Comparison of ENCODE assay signal across 18 cellular contexts in the genomic region with DNA sequence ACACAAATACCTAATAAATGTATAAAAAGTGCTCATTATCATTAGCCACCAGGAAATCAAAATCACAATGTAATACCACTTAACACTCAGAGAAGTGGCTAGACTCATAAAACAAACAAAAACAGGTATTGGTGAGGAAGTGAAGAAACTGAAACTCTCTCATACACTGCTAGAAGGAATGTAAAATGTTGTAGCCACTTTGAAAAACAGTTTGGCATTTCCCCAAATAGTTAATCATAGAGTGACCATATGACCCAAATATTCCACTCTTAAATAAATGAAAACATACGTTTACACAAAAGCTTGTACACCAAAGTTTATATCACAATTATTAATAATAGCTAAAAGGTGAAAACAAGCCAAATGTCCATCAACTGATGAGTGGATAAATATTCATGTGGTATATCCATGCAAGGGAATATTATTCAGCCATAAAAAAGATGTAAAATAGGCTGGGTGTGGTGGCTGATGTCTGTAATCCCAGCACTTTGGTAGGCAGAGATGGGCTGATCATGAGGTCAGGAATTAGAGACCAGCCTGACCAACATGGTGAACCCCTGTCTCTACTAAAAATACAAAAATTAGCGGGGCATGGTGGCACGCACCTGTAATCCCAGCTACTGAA.
DNase-seq lines count a peak whose midpoint lies in the region; ATAC-seq and TF ChIP-seq lines count a peak whose summit lies in the region.
"Had no signal": no experiment of that assay in that cellular context is flagged by ENCODE, and none has a peak within 500 bp of the region (broad histone marks: within the 10 kb centered on the region; RNA-seq: fewer than 3 reads in every experiment).

No MANE protein-coding gene starts in this region.

- H3K4me3 ChIP-seq in IMR-90 (ENCODE audit: insufficient read depth, low read depth, low read length) (no peak overlapping the region), epithelial cell of esophagus (ENCODE audit: low read length) (no peak overlapping the region)
- H3K4me3 ChIP-seq in CD8-positive, alpha-beta T cell (ENCODE audit: low read depth, low read length): no peak overlapping the region
- H3K4me3 ChIP-seq: BLaER1 had no signal

- no peak overlapping the region for H3K4me3 Mint-ChIP-seq in CD8-positive, alpha-beta T cell
- H3K4me3 Mint-ChIP-seq: CD4-positive, alpha-beta memory T cell; T-helper 17 cell had no signal

- H3K9ac ChIP-seq in IMR-90 (ENCODE audit: low read depth, low read length): no peak overlapping the region
- H3K9ac ChIP-seq: BLaER1 had no signal

- intact Hi-C loops in IMR-90 (cut with micrococcal nuclease): no loop called here
- intact Hi-C loops in CD8-positive, alpha-beta T cell (cut with DNase I, micrococcal nuclease): no loop called here

- H4K5ac ChIP-seq in IMR-90 (ENCODE audit: low read depth, low read length): no peak overlapping the region

- H3K9me3 Mint-ChIP-seq in CD8-positive, alpha-beta T cell: no peaks in the 10 kb centered on the region

- no peak overlapping the region for H2AK5ac ChIP-seq in IMR-90 (ENCODE audit: low read depth, low read length)

- no peak overlapping the region for H3K14ac ChIP-seq in IMR-90 (replicated peaks; ENCODE audit: low read depth, low read length)

- no peak overlapping the region for H3K27ac Mint-ChIP-seq in CD8-positive, alpha-beta T cell
- H3K27ac Mint-ChIP-seq: CD4-positive, alpha-beta memory T cell; T-helper 17 cell had no signal

- no peak overlapping the region for H2AK9ac ChIP-seq in IMR-90 (replicated peaks; ENCODE audit: low read depth, low read length, poor library complexity)

- no peak overlapping the region for H2BK120ac ChIP-seq in IMR-90 (ENCODE audit: low read depth, low read length)

- H3K27me3 ChIP-seq in IMR-90 (ENCODE audit: control insufficient read depth, insufficient read depth, low read length): no peaks in the 10 kb centered on the region
- H3K27me3 ChIP-seq in CD8-positive, alpha-beta T cell (ENCODE audit: insufficient read depth, low read length): no peaks in the 10 kb centered on the region
- H3K27me3 ChIP-seq: BLaER1 had no signal

- no peak overlapping the region for H2BK5ac ChIP-seq in IMR-90 (ENCODE audit: low read depth, low read length, poor library complexity, severe bottlenecking)

- no peaks in the 10 kb centered on the region for H3K27me3 Mint-ChIP-seq in CD8-positive, alpha-beta T cell (ENCODE audit: low read depth)
- H3K27me3 Mint-ChIP-seq: T-helper 17 cell had no signal

- CTCF ChIA-PET in IMR-90 (lab: Yijun Ruan, JAX): interaction anchor here (1.0 kb wide), 1 partner anchor 172 kb away, joined by 3 read pairs; no protein-coding TSS in a partner anchor
- CTCF ChIA-PET in CD8-positive, alpha-beta T cell (lab: Charles Lee): no interaction called here

- no peak overlapping the region for H4K8ac ChIP-seq in IMR-90 (ENCODE audit: low read depth in 2 of 2, low read length in 2 of 2)

- dilution Hi-C loops in IMR-90 (cut with HindIII; ENCODE audit: low sequenced_read_pairs, unreplicated experiment): no loop called here

- DNase-seq in DMS53 (lab: John Stamatoyannopoulos, UW) (peak; percentile 9), DMS53 treated with DMSO at 0.1 percent for 48 hours (lab: John Stamatoyannopoulos, UW; ENCODE audit: unreplicated experiment) (no peak), IMR-90 (peak; percentile 27), epithelial cell of esophagus (ENCODE audit: low read depth) (peak; percentile 71), 8988T (no peak), NCI-H82 treated with DMSO at 0.1 percent for 48 hours (lab: John Stamatoyannopoulos, UW; ENCODE audit: unreplicated experiment) (no peak), NCI-H2227 (lab: John Stamatoyannopoulos, UW; ENCODE audit: unreplicated experiment) (no peak)
- DNase-seq in CD8-positive, alpha-beta T cell: no peak
- DNase-seq: Calu3; CD4-positive, alpha-beta memory T cell; H7; NCI-H1105; NCI-H2081; NCI-H2171 treated with DMSO at 0.1 percent for 48 hours; NCI-H774; T-helper 17 cell had no signal

- WGBS in IMR-90 (ENCODE audit: extremely low coverage in 2 of 2, insufficient read length in 1 of 2), 2 experiments: no CpG with 5 or more reads among the region's 3 CpGs

- no peak for TF ChIP-seq CTCF in IMR-90 (conservative IDR thresholded peaks at IDR 0.05; ENCODE audit: low read depth, low read length)
- no peak for TF ChIP-seq CTCF in epithelial cell of esophagus (IDR thresholded peaks at IDR 0.05; ENCODE audit: insufficient read depth, low read depth, low read length, missing control alignments)
- no peak for TF ChIP-seq CTCF in CD8-positive, alpha-beta T cell (IDR thresholded peaks at IDR 0.05)

- H3K4me2 ChIP-seq in IMR-90 (ENCODE audit: low read depth, low read length): no peak overlapping the region
- H3K4me2 ChIP-seq: BLaER1 had no signal

- no peak overlapping the region for H2BK15ac ChIP-seq in IMR-90 (ENCODE audit: low read depth, low read length)

- no peak overlapping the region for H2BK20ac ChIP-seq in IMR-90 (ENCODE audit: low read depth, low read length)

- no TSS peak for BruUV-seq in IMR-90 (replicated peaks; lab: Mats Ljungman, UMichigan)

- POLR2A ChIA-PET in IMR-90 (lab: Charles Lee; ENCODE audit: unreplicated experiment): no interaction called here
- POLR2A ChIA-PET in CD8-positive, alpha-beta T cell (lab: Charles Lee): no interaction called here

- peaks cover 4% of the 10 kb centered on the region for H3K4me1 ChIP-seq in IMR-90 (ENCODE audit: control insufficient read depth, insufficient read depth, low read length)
- peaks cover 6% of the 10 kb centered on the region for H3K4me1 ChIP-seq in CD8-positive, alpha-beta T cell (ENCODE audit: insufficient read depth, low read length)
- H3K4me1 ChIP-seq: BLaER1 had no signal

- no peak overlapping the region for H3K27ac ChIP-seq in IMR-90 (ENCODE audit: insufficient read depth, low read length)
- no peak overlapping the region for H3K27ac ChIP-seq in CD8-positive, alpha-beta T cell (ENCODE audit: low read depth, low read length)
- H3K27ac ChIP-seq: 22Rv1, BLaER1 had no signal

- no peak for TF ChIP-seq POLR2A in IMR-90 (IDR thresholded peaks at IDR 0.05; ENCODE audit: low read depth, low read length)

- no peak overlapping the region for H3K4ac ChIP-seq in IMR-90 (ENCODE audit: low read depth, low read length)

- H3K36me3 ChIP-seq in IMR-90 (ENCODE audit: control insufficient read depth, insufficient read depth, low read length): no peaks in the 10 kb centered on the region
- no peaks in the 10 kb centered on the region for H3K36me3 ChIP-seq in CD8-positive, alpha-beta T cell (ENCODE audit: insufficient read depth, low read length)
- H3K36me3 ChIP-seq: BLaER1 had no signal

- no peaks in the 10 kb centered on the region for H4K20me1 ChIP-seq in IMR-90 (ENCODE audit: insufficient read depth, low read length)
- H4K20me1 ChIP-seq: BLaER1 had no signal

- H3K9me3 ChIP-seq in IMR-90 (ENCODE audit: control insufficient read depth, insufficient read depth, low read length): peaks cover 3% of the 10 kb centered on the region; the same call in 1 of the 2 replicates
- no peaks in the 10 kb centered on the region for H3K9me3 ChIP-seq in CD8-positive, alpha-beta T cell (ENCODE audit: low read length)

- TF ChIP-seq RAD21 in IMR-90 (IDR thresholded peaks at IDR 0.05; ENCODE audit: low read length): no peak

- H3K36me3 Mint-ChIP-seq in CD8-positive, alpha-beta T cell: no peaks in the 10 kb centered on the region
- H3K36me3 Mint-ChIP-seq: CD4-positive, alpha-beta memory T cell had no signal

- no peak overlapping the region for H3K56ac ChIP-seq in IMR-90 (ENCODE audit: extremely low read depth, insufficient read depth, low read length)

- no peak overlapping the region for H2AFZ ChIP-seq in IMR-90 (replicated peaks; ENCODE audit: low read length, poor library complexity)

- H3K18ac ChIP-seq in IMR-90 (ENCODE audit: low read depth, low read length): no peak overlapping the region

- no peak for ATAC-seq in IMR-90 (ENCODE audit: low read depth)
- ATAC-seq in CD8-positive, alpha-beta T cell: no peak
- ATAC-seq: T-helper 17 cell had no signal

- in situ Hi-C loops in IMR-90 (cut with MboI; ENCODE audit: low sequenced_read_pairs): no loop called here

- peaks cover 11% of the 10 kb centered on the region for H3K4me1 Mint-ChIP-seq in CD8-positive, alpha-beta T cell (ENCODE audit: low read depth)

- no peaks in the 10 kb centered on the region for H3K79me1 ChIP-seq in IMR-90 (ENCODE audit: low read depth in 1 of 2, low read length in 2 of 2)

- no peak overlapping the region for H3K23ac ChIP-seq in IMR-90 (ENCODE audit: low read depth, low read length)

- no peak overlapping the region for H4K91ac ChIP-seq in IMR-90 (ENCODE audit: insufficient read depth, low read depth, low read length)

- no peaks in the 10 kb centered on the region for H3K9me1 ChIP-seq in IMR-90 (ENCODE audit: insufficient read depth, low read length)

TF ChIP-seq in IMR-90, 13 proteins besides CTCF, POLR2A, EP300 and RAD21 (continues in another document):
- TF ChIP-seq RFX5 (IDR thresholded peaks at IDR 0.05; ENCODE audit: low read depth, low read length): no peak
- no peak for TF ChIP-seq CHD1 (IDR thresholded peaks at IDR 0.05; ENCODE audit: low read depth, low read length)
- no peak for TF ChIP-seq FOS (IDR thresholded peaks at IDR 0.05; ENCODE audit: low read depth, low read length)
- no peak for TF ChIP-seq BHLHE40 (IDR thresholded peaks at IDR 0.05; ENCODE audit: low read depth, low read length)
- TF ChIP-seq RCOR1 (IDR thresholded peaks at IDR 0.05; ENCODE audit: insufficient replicate concordance, low read length): no peak
- TF ChIP-seq, protein P1, sequence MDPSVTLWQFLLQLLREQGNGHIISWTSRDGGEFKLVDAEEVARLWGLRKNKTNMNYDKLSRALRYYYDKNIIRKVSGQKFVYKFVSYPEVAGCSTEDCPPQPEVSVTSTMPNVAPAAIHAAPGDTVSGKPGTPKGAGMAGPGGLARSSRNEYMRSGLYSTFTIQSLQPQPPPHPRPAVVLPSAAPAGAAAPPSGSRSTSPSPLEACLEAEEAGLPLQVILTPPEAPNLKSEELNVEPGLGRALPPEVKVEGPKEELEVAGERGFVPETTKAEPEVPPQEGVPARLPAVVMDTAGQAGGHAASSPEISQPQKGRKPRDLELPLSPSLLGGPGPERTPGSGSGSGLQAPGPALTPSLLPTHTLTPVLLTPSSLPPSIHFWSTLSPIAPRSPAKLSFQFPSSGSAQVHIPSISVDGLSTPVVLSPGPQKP (IDR thresholded peaks at IDR 0.05; ENCODE audit: borderline replicate concordance, low read depth, low read length): no peak
- no peak for TF ChIP-seq MXI1 (IDR thresholded peaks at IDR 0.05; ENCODE audit: borderline replicate concordance, low read depth, low read length)
- TF ChIP-seq SMC3 (IDR thresholded peaks at IDR 0.05; ENCODE audit: low read depth, low read length): no peak
- no peak for TF ChIP-seq MAFK (IDR thresholded peaks at IDR 0.05; ENCODE audit: low read depth, low read length)
- no peak for TF ChIP-seq NFE2L2 (IDR thresholded peaks at IDR 0.05; ENCODE audit: low read depth, low read length)
- TF ChIP-seq CEBPB (IDR thresholded peaks at IDR 0.05; ENCODE audit: low read depth, low read length): no peak

Comparison
In these comparisons a context has a peak if more than half of its experiments do, and no peak if none do; other contexts are left out.
1. DNase-seq: peak in DMS53 (single experiment), IMR-90 (single experiment) and epithelial cell of esophagus (single experiment); none in DMS53 treated with DMSO at 0.1 percent for 48 hours (single experiment), 8988T (single experiment), NCI-H82 treated with DMSO at 0.1 percent for 48 hours (single experiment), NCI-H2227 (single experiment) and CD8-positive, alpha-beta T cell (0 of 7).